In the genomic region with DNA sequence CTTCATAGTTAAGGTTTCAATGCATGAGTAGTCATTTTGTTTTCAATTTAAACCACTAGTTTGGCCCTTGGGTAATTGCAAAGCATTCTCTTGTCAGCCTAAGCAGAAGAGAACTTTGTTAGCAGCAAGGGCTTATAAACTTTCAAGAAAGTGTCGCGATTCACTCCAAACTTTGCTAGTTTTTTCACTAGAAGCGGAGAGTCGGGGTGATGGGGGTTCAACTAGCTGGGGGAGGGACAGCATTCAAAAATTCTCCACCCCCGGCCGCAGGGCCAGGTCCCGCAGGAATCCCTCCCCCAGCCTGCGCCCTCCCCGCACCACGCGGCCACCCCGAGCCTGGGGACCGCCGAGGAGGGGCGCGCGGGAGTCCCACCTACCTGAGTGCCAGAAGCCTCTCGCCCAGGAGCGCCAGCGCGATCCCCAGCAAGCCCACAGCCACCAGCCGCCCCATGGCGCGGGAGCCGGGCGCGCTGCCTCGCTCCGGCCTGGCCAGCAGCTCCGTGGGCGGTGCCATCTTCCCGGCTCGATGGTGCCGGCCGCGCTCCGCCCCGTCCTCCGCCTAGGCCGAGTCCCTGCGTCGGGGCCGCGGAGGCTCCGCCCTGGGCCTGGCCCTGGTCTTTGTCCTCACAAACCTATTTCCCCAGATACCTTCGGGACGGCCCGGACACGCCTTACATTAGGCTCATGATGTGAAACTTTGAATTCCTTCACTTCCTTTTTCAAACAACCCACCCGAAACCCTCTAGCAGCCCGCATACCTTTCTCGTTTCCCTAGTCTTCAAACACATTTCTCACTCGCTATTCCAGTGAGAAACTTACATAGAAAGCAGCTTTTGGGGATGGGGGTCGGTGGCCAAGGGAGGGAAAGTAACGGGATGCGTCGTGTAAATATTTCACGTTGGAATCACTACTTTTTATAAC, we compare ENCODE assay signal across 8 cellular contexts. TPM values are rescaled to one million over a fixed set of nuclear protein-coding genes. Genes with fewer than 3 reads are reported as not detected.
A peak's percentile ranks its signal among the peaks of the same experiment; 100 is the strongest.
DNase-seq lines count a peak whose midpoint lies in the region; FAIRE-seq and TF ChIP-seq lines count a peak whose summit lies in the region.

A gene (minus strand): TSS at position 528 of the 921 bp plus-strand sequence. CDS start 77 bp downstream, at position 451.

- no peak for FAIRE-seq in astrocyte (lab: Jason Lieb, UNC)

- peak within 1 kb of the TSS; percentile 69 for H3K4me3 ChIP-seq in MG63
- H3K4me3 ChIP-seq in astrocyte (ENCODE audit: insufficient read depth, low read depth, low read length), result peak within 1 kb of the TSS; percentile 74
- H3K4me3 ChIP-seq in right atrium auricular region, result peak within 1 kb of the TSS; percentile 64 to 69

- no peaks in the 10 kb centered on the region for H4K20me1 ChIP-seq in astrocyte (ENCODE audit: insufficient read depth, low read length)

- DNase-seq in GM10266 (ENCODE audit: extremely low spot score) (peak; percentile 83), HCEC 1CT (peak; percentile 78), MG63 (peak; percentile 85), SW480 (ENCODE audit: low spot score) (peak; percentile 95), astrocyte (ENCODE audit: low read depth) (peak; percentile 77), right atrium auricular region (ENCODE audit: low spot score) (peak; percentile 78), posterior vena cava (ENCODE audit: low spot score) (peak; percentile 94), cerebellar nuclear complex (lab: John Stamatoyannopoulos, UW) (no peak)

- H3K9ac ChIP-seq in astrocyte (ENCODE audit: low read length), result peak within 1 kb of the TSS; percentile 88

- TF ChIP-seq CTCF in GM10266 (IDR thresholded peaks at IDR 0.05; ENCODE audit: control insufficient read depth, insufficient read depth, low read depth, missing control alignments) (no peak), astrocyte (IDR thresholded peaks at IDR 0.05; ENCODE audit: insufficient read depth, low read depth, low read length) (no peak), right atrium auricular region (IDR thresholded peaks at IDR 0.05) (no peak)

- H3K36me3 ChIP-seq in MG63, result no peaks in the 10 kb centered on the region
- H3K36me3 ChIP-seq in astrocyte (ENCODE audit: insufficient read depth, low read length), result no peaks in the 10 kb centered on the region
- H3K36me3 ChIP-seq in right atrium auricular region, result no peaks in the 10 kb centered on the region

- intact Hi-C loops in posterior vena cava (cut with DNase I), result no loop called here

- H3K27me3 ChIP-seq in MG63 (no peaks in the 10 kb centered on the region), astrocyte (ENCODE audit: insufficient read depth, low read length) (no peaks in the 10 kb centered on the region), right atrium auricular region (no peaks in the 10 kb centered on the region)

- peak within 1 kb of the TSS; percentile 87 for H3K27ac ChIP-seq in astrocyte (ENCODE audit: low read depth, low read length)
- peak within 1 kb of the TSS; percentile 93 to 94 for H3K27ac ChIP-seq in right atrium auricular region

- no peaks in the 10 kb centered on the region for H3K9me3 ChIP-seq in MG63
- H3K9me3 ChIP-seq in astrocyte (ENCODE audit: insufficient read depth, low read depth, low read length), result no peaks in the 10 kb centered on the region
- H3K9me3 ChIP-seq in right atrium auricular region, result no peaks in the 10 kb centered on the region

- peak within 1 kb of the TSS; percentile 87 for H3K4me2 ChIP-seq in astrocyte (ENCODE audit: low read length)

- no peaks in the 10 kb centered on the region for H3K27me3 Mint-ChIP-seq in astrocyte (ENCODE audit: low read depth, unreplicated experiment)

- peak within 1 kb of the TSS; percentile 88 for H3K4me3 Mint-ChIP-seq in astrocyte (ENCODE audit: unreplicated experiment)

- H3K4me1 Mint-ChIP-seq in astrocyte (ENCODE audit: low read depth, unreplicated experiment), result peaks cover 13% of the 10 kb centered on the region

- H3K36me3 Mint-ChIP-seq in astrocyte (ENCODE audit: low read depth, unreplicated experiment), result peaks cover 2% of the 10 kb centered on the region

- H3K27ac Mint-ChIP-seq in astrocyte (ENCODE audit: unreplicated experiment), result peak within 1 kb of the TSS; percentile 97

- peaks cover 5% of the 10 kb centered on the region for H3K4me1 ChIP-seq in astrocyte (ENCODE audit: insufficient read depth, low read length)
- peaks cover 0 to 9% of the 10 kb centered on the region in 2 donors for H3K4me1 ChIP-seq in right atrium auricular region

- H2AFZ ChIP-seq in astrocyte (ENCODE audit: low read depth, low read length), result peak within 1 kb of the TSS; percentile 92

- no peaks in the 10 kb centered on the region for H3K9me3 Mint-ChIP-seq in astrocyte (ENCODE audit: unreplicated experiment)

- H3K79me2 ChIP-seq in astrocyte (ENCODE audit: insufficient read depth, low read length), result peaks cover 34% of the 10 kb centered on the region

RNA-seq across cellular contexts. Expression of the gene that starts here (rescaled TPM):
- total RNA-seq in MG63 (2014; rRNA removed; shearing (Covaris generic); ENCODE audit: low replicate concordance), result 38.7 and 104 TPM in 2 replicates
- total RNA-seq in astrocyte, result 152 and 167 TPM in 2 replicates
- total RNA-seq in right atrium auricular region, result 10 to 100 TPM; 45.4 to 77.1 TPM
- 10 to 100 TPM; 39.1 to 49.8 TPM for total RNA-seq in posterior vena cava

Comparison
In these comparisons a context has a peak if more than half of its experiments do, and no peak if none do; other contexts are left out.
1. DNase-seq: peak in GM10266 (single experiment), HCEC 1CT (single experiment), MG63 (single experiment), SW480 (single experiment), astrocyte (single experiment), right atrium auricular region (single experiment) and posterior vena cava (single experiment); none in cerebellar nuclear complex (0 of 2).
2. Peak in every context shown above with its lines, with median percentiles within 50 percentile points of each other: H3K4me3 ChIP-seq.